ENCODE assay signal across 9 cellular contexts in genomic region chr10:50469778-50470193, GRCh38.
A peak's percentile ranks its signal among the peaks of the same experiment; 100 is the strongest.
DNase-seq lines count a peak whose midpoint lies in the region; ATAC-seq and TF ChIP-seq lines count a peak whose summit lies in the region.
"Had no signal": no experiment of that assay in that cellular context is flagged by ENCODE, and none has a peak within 500 bp of the region (broad histone marks: within the 10 kb centered on the region; RNA-seq: fewer than 3 reads in every experiment).

No MANE protein-coding gene starts in this region.

- H3K27ac Mint-ChIP-seq in stimulated activated memory B cell treated with anti-CD40 and anti-IgM and Interleukin-4, amounts not matched to agents 10 μg/mL and 1 μg/mL and 100 μg/mL, for 72 hours, result peak overlapping the region; percentile 6

- H3K27me3 Mint-ChIP-seq in stimulated activated memory B cell treated with anti-CD40 and anti-IgM and Interleukin-4, amounts not matched to agents 10 μg/mL and 1 μg/mL and 100 μg/mL, for 72 hours, result no peaks in the 10 kb centered on the region

- no peak for TF ChIP-seq CTCF in RWPE1 (conservative IDR thresholded peaks at IDR 0.05; ENCODE audit: low read depth)

- H3K27ac ChIP-seq in RWPE1, result no peak overlapping the region

- no peaks in the 10 kb centered on the region for H3K9me3 Mint-ChIP-seq in stimulated activated memory B cell treated with anti-CD40 and anti-IgM and Interleukin-4, amounts not matched to agents 10 μg/mL and 1 μg/mL and 100 μg/mL, for 72 hours

- peak; percentile 51 for DNase-seq in SKM-1 treated with dmso at 0.1 percent for 144 hours (lab: John Stamatoyannopoulos, UW; ENCODE audit: unreplicated experiment)
- no peak for DNase-seq in SKM-1 (lab: John Stamatoyannopoulos, UW; ENCODE audit: unreplicated experiment)
- DNase-seq in NCI-H69 (lab: John Stamatoyannopoulos, UW), result peak; percentile 11
- DNase-seq in fibroblast of peridontal ligament (ENCODE audit: extremely low read depth), result peak; percentile 5
- no peak for DNase-seq in foreskin melanocyte
- no peak for DNase-seq in epidermal melanocyte (ENCODE audit: insufficient read length, low spot score)
- DNase-seq in RWPE1 (ENCODE audit: low spot score), result no peak
- DNase-seq: activated CD4-positive, alpha-beta T cell treated with anti-CD3 and anti-CD28 coated beads for 1 hour had no signal

- no peak for ATAC-seq in stimulated activated memory B cell treated with anti-CD40 and anti-IgM and Interleukin-4, amounts not matched to agents 10 μg/mL and 1 μg/mL and 100 μg/mL, for 72 hours

- H3K36me3 Mint-ChIP-seq in stimulated activated memory B cell treated with anti-CD40 and anti-IgM and Interleukin-4, amounts not matched to agents 10 μg/mL and 1 μg/mL and 100 μg/mL, for 72 hours, result peaks cover 21% of the 10 kb centered on the region

- POLR2A ChIA-PET in RWPE1 (lab: Yijun Ruan, JAX; ENCODE audit: low non-redundant PET), result no interaction called here

- H3K4me3 Mint-ChIP-seq in stimulated activated memory B cell treated with anti-CD40 and anti-IgM and Interleukin-4, amounts not matched to agents 10 μg/mL and 1 μg/mL and 100 μg/mL, for 72 hours, result no peak overlapping the region

- peaks cover 62% of the 10 kb centered on the region for H3K4me1 Mint-ChIP-seq in stimulated activated memory B cell treated with anti-CD40 and anti-IgM and Interleukin-4, amounts not matched to agents 10 μg/mL and 1 μg/mL and 100 μg/mL, for 72 hours

- CTCF ChIA-PET in RWPE1 (lab: Yijun Ruan, JAX), result interaction anchor here (0.7 kb wide), 1 partner anchor 38 kb away, joined by 3 read pairs; no protein-coding TSS in a partner anchor

Comparison
In these comparisons a context has a peak if more than half of its experiments do, and no peak if none do; other contexts are left out.
1. DNase-seq: peak in SKM-1 treated with dmso at 0.1 percent for 144 hours (single experiment), NCI-H69 (single experiment) and fibroblast of peridontal ligament (single experiment); none in SKM-1 (single experiment), foreskin melanocyte (single experiment), epidermal melanocyte (single experiment) and RWPE1 (single experiment).